24 cellular contexts compared by ENCODE assay signal in genomic region chr17:33091271-33091670, GRCh38.
"Had no signal": no experiment of that assay in that cellular context is flagged by ENCODE, and none has a peak within 500 bp of the region (broad histone marks: within the 10 kb centered on the region; RNA-seq: fewer than 3 reads in every experiment).

No MANE protein-coding gene starts in this region.

- H3K4me3 Mint-ChIP-seq: activated naive CD8-positive, alpha-beta T cell; activated T-cell treated with anti-CD3 and anti-CD28 coated beads, Interleukin-2, amount 50 U/mL, for 24 hours; activated T-helper 17 cell treated with anti-CD3 and anti-CD28 coated beads, Interleukin-2, amount 50 U/mL, for 72 hours; endodermal cell; natural killer cell treated with Interleukin-12 subunit alpha and Interleukin-12 subunit beta and Interleukin-15 and Interleukin-18, amount 100 ng/mL, for 72 hours; T-helper 1 cell treated with Interleukin-12 subunit alpha and Interleukin-12 subunit beta and Interleukin-4 antibody, amounts not matched to agents 30 μg/mL and 1 μg/mL, for 36 hours; WTC11 had no signal

- H3K9me3 Mint-ChIP-seq: activated T-cell treated with anti-CD3 and anti-CD28 coated beads, Interleukin-2, amount 50 U/mL, for 24 hours; activated T-helper 17 cell treated with anti-CD3 and anti-CD28 coated beads, Interleukin-2, amount 50 U/mL, for 72 hours; endodermal cell; natural killer cell treated with Interleukin-12 subunit alpha and Interleukin-12 subunit beta and Interleukin-15 and Interleukin-18, amount 100 ng/mL, for 72 hours; T-helper 1 cell treated with Interleukin-12 subunit alpha and Interleukin-12 subunit beta and Interleukin-4 antibody, amounts not matched to agents 30 μg/mL and 1 μg/mL, for 36 hours; WTC11 had no signal

- H3K36me3 Mint-ChIP-seq: activated naive CD8-positive, alpha-beta T cell; natural killer cell treated with Interleukin-12 subunit alpha and Interleukin-12 subunit beta and Interleukin-15 and Interleukin-18, amount 100 ng/mL, for 72 hours; WTC11 had no signal

- H3K27ac ChIP-seq: adrenal gland, ascending aorta, cardiac muscle cell, left lung, ovary, thyroid gland, upper lobe of right lung had no signal

- DNase-seq: activated CD8-positive, alpha-beta memory T cell treated with anti-CD3 and anti-CD28 coated beads for 24 hours; activated CD8-positive, alpha-beta memory T cell treated with anti-CD3 and anti-CD28 coated beads, Interleukin-2, amount 50 U/mL, for 4 hours; activated naive CD4-positive, alpha-beta T cell; activated T-cell treated with anti-CD3 and anti-CD28 coated beads, Interleukin-2, amount 50 U/mL, for 24 hours; adrenal gland; cortex of kidney; endodermal cell; erythroblast; foreskin fibroblast; left lung; ovary; right cardiac atrium; stimulated activated CD4-positive, alpha-beta T cell treated with anti-CD3 and anti-CD28 coated beads, Interleukin-4, amount 100 ng/mL, for 4 hours; stimulated activated naive CD8-positive, alpha-beta T cell treated with anti-CD3 and anti-CD28 coated beads, Interleukin-15, Interleukin-2, amounts not matched to agents 100 U/mL and 50 U/mL, for 24 hours; T1000; thyroid gland; upper lobe of right lung had no signal

- H3K36me3 ChIP-seq: adrenal gland, ascending aorta, cardiac muscle cell, left lung, ovary, thyroid gland, upper lobe of right lung had no signal

- H3K4me3 ChIP-seq: adrenal gland, ascending aorta, cardiac muscle cell, left lung, ovary, thyroid gland, upper lobe of right lung had no signal

- H3K4me1 ChIP-seq: adrenal gland, ascending aorta, left lung, thyroid gland, upper lobe of right lung had no signal

- H3K4me1 Mint-ChIP-seq: activated T-helper 17 cell treated with anti-CD3 and anti-CD28 coated beads, Interleukin-2, amount 50 U/mL, for 72 hours; endodermal cell had no signal

- H3K27me3 ChIP-seq: adrenal gland, ascending aorta, ovary, thyroid gland had no signal

- H3K9me3 ChIP-seq: adrenal gland, ascending aorta, left lung, ovary, thyroid gland, upper lobe of right lung had no signal

- ATAC-seq: activated T-helper 17 cell treated with anti-CD3 and anti-CD28 coated beads, Interleukin-2, amount 50 U/mL, for 72 hours; left lung; natural killer cell treated with Interleukin-12 subunit alpha and Interleukin-12 subunit beta and Interleukin-15 and Interleukin-18, amount 100 ng/mL, for 72 hours; right cardiac atrium; stimulated activated naive CD8-positive, alpha-beta T cell treated with anti-CD3 and anti-CD28 coated beads, Interleukin-15, Interleukin-2, amounts not matched to agents 100 U/mL and 50 U/mL, for 24 hours; upper lobe of right lung; WTC11 had no signal

- H3K27ac Mint-ChIP-seq: activated naive CD8-positive, alpha-beta T cell; activated T-cell treated with anti-CD3 and anti-CD28 coated beads, Interleukin-2, amount 50 U/mL, for 24 hours; activated T-helper 17 cell treated with anti-CD3 and anti-CD28 coated beads, Interleukin-2, amount 50 U/mL, for 72 hours; endodermal cell; natural killer cell treated with Interleukin-12 subunit alpha and Interleukin-12 subunit beta and Interleukin-15 and Interleukin-18, amount 100 ng/mL, for 72 hours; T-helper 1 cell treated with Interleukin-12 subunit alpha and Interleukin-12 subunit beta and Interleukin-4 antibody, amounts not matched to agents 30 μg/mL and 1 μg/mL, for 36 hours; WTC11 had no signal
